In genomic region chr5:140596364-140596763, GRCh38 we compare ENCODE assay signal across 16 cellular contexts. TPM values are rescaled to one million over a fixed set of nuclear protein-coding genes. Genes with fewer than 3 reads are reported as not detected.
A peak's percentile ranks its signal among the peaks of the same experiment; 100 is the strongest.
DNase-seq lines count a peak whose midpoint lies in the region; ATAC-seq and TF ChIP-seq lines count a peak whose summit lies in the region.
"Had no signal": no experiment of that assay in that cellular context is flagged by ENCODE, and none has a peak within 500 bp of the region (broad histone marks: within the 10 kb centered on the region; RNA-seq: fewer than 3 reads in every experiment).

No MANE protein-coding gene starts in this region.

- H3K79me2 ChIP-seq in Karpas-422 (ENCODE audit: low read length), result no peaks in the 10 kb centered on the region

- TF ChIP-seq CTCF in right lobe of liver (IDR thresholded peaks at IDR 0.05), result no peak

- intact Hi-C loops in right lobe of liver (cut with DNase I), result no loop called here

- DNase-seq in NCI-H69 (lab: John Stamatoyannopoulos, UW) (peak; percentile 9), right lobe of liver (peak in 1 of 3 donors; percentile 87), substantia nigra (lab: John Stamatoyannopoulos, UW) (peak in 1 of 49 donors; percentile 26), Karpas-422 (no peak), NCI-H345 treated with DMSO at 0.1 percent for 48 hours (lab: John Stamatoyannopoulos, UW; ENCODE audit: unreplicated experiment) (no peak)
- DNase-seq in activated CD4-positive, alpha-beta T cell treated with anti-CD3 and anti-CD28 coated beads for 4 hours, result no peak
- DNase-seq: activated CD4-positive, alpha-beta T cell treated with anti-CD3 and anti-CD28 coated beads, Interleukin-2, amount 50 U/mL, for 1 hour; activated T-cell treated with anti-CD3 and anti-CD28 coated beads, Interleukin-2, amount 50 U/mL, for 1 hour; naive thymus-derived CD8-positive, alpha-beta T cell; NCI-H1694 treated with DMSO at 0.1 percent for 48 hours; NCI-H446; SW 1271 had no signal

- no peak overlapping the region for H3K4me2 ChIP-seq in Karpas-422 (ENCODE audit: low read depth, low read length, poor library complexity, severe bottlenecking)

- H3K9ac ChIP-seq in Karpas-422 (ENCODE audit: low read length), result no peak overlapping the region

- peak; percentile 84 for TF ChIP-seq POLR2A in right lobe of liver (IDR thresholded peaks at IDR 0.05)

- WGBS in right lobe of liver (ENCODE audit: insufficient coverage, low coverage, low lambda C conversion rate, missing lambda C conversion rate), result no CpG with 5 or more reads among the region's 1 CpG

- no peaks in the 10 kb centered on the region for H3K9me2 ChIP-seq in Karpas-422 (replicated peaks; ENCODE audit: insufficient read depth, low read length)

- ATAC-seq in esophagus mucosa, result peak; percentile 75
- peak; percentile 87 to 93 (median 89) for ATAC-seq in right lobe of liver
- ATAC-seq in GM21381 (IDR thresholded peaks at IDR 0.05; ENCODE audit: unreplicated experiment), result no peak
- ATAC-seq: naive thymus-derived CD8-positive, alpha-beta T cell had no signal

- H3K27ac ChIP-seq in right lobe of liver, result peak overlapping the region; percentile 81 to 98 (median 97)
- H3K27ac ChIP-seq in substantia nigra (ENCODE audit: low read depth, low read length, poor library complexity, severe bottlenecking), result peak overlapping the region; percentile 58
- no peak overlapping the region for H3K27ac ChIP-seq in Karpas-422 (ENCODE audit: low read length)
- H3K27ac ChIP-seq: cardiac muscle cell had no signal

- peak overlapping the region; percentile 8 to 49 (median 49) for H3K4me3 ChIP-seq in right lobe of liver
- H3K4me3 ChIP-seq in Karpas-422 (ENCODE audit: low read length), result no peak overlapping the region
- H3K4me3 ChIP-seq: cardiac muscle cell, lung had no signal

- peaks cover 0 to 35% (median 9%) of the 10 kb centered on the region in 4 donors for H3K4me1 ChIP-seq in right lobe of liver
- H3K4me1 ChIP-seq in Karpas-422 (ENCODE audit: low read length), result no peaks in the 10 kb centered on the region

- H2AFZ ChIP-seq in Karpas-422 (ENCODE audit: low read length), result no peak overlapping the region

- H4K20me1 ChIP-seq in Karpas-422 (ENCODE audit: insufficient read depth, low read depth, low read length), result no peaks in the 10 kb centered on the region

- H3K36me3 ChIP-seq in right lobe of liver, result no peaks in the 10 kb centered on the region
- no peaks in the 10 kb centered on the region for H3K36me3 ChIP-seq in Karpas-422 (ENCODE audit: insufficient read depth, low read length)
- H3K36me3 ChIP-seq: cardiac muscle cell had no signal

- H3K27me3 ChIP-seq in right lobe of liver, result no peaks in the 10 kb centered on the region
- no peaks in the 10 kb centered on the region for H3K27me3 ChIP-seq in Karpas-422 (ENCODE audit: low read length)
- H3K27me3 ChIP-seq: cardiac muscle cell had no signal

- H3K9me3 ChIP-seq in right lobe of liver (no peaks in the 10 kb centered on the region), Karpas-422 (ENCODE audit: low read length) (no peaks in the 10 kb centered on the region)

RNA-seq across cellular contexts. Expression of gene SLC35A4, which starts 31.7 kb away (rescaled TPM):
- 52.4 TPM for total RNA-seq in esophagus mucosa
- 10 to 100 TPM; 28.1 to 38.5 (median 30.2) TPM for total RNA-seq in right lobe of liver
- 19.0 and 33.5 TPM in 2 replicates for total RNA-seq in Karpas-422 (2014; rRNA removed; shearing (Covaris generic); ENCODE audit: low replicate concordance)

RNA-seq across cellular contexts. Expression of gene APBB3, which starts 32.0 kb away (rescaled TPM):
- total RNA-seq in esophagus mucosa (5.2 TPM), right lobe of liver (10 to 100 TPM in 5 of 6 experiments, 1 to 10 TPM in 1; 9.6 to 24.3 (median 14.3) TPM)
- 33.2 and 42.2 TPM in 2 replicates for total RNA-seq in Karpas-422 (2014; rRNA removed; shearing (Covaris generic); ENCODE audit: low replicate concordance)

RNA-seq across cellular contexts. Expression of gene CD14, which starts 36.6 kb away (rescaled TPM):
- 6.7 TPM for total RNA-seq in esophagus mucosa
- 100 to 1,000 TPM; 174 to 513 (median 244) TPM for total RNA-seq in right lobe of liver
- not detected in 2 replicates for total RNA-seq in Karpas-422 (2014; rRNA removed; shearing (Covaris generic); ENCODE audit: low replicate concordance)

RNA-seq across cellular contexts. Expression of gene SRA1, which starts 39.1 kb away (rescaled TPM):
- 28.6 TPM for total RNA-seq in esophagus mucosa
- total RNA-seq in right lobe of liver, result 10 to 100 TPM; 14.4 to 35.4 (median 18.6) TPM
- total RNA-seq in Karpas-422 (2014; rRNA removed; shearing (Covaris generic); ENCODE audit: low replicate concordance), result 27.1 and 45.7 TPM in 2 replicates

RNA-seq across cellular contexts. Expression of gene TMCO6, which starts 42.9 kb away (rescaled TPM):
- total RNA-seq in esophagus mucosa, result 14.0 TPM
- total RNA-seq in right lobe of liver, result 10 to 100 TPM in 5 of 6 experiments, 1 to 10 TPM in 1; 7.3 to 45.5 (median 23.6) TPM
- total RNA-seq in Karpas-422 (2014; rRNA removed; shearing (Covaris generic); ENCODE audit: low replicate concordance), result 23.8 and 29.9 TPM in 2 replicates

Comparison
In these comparisons a context has a peak if more than half of its experiments do, and no peak if none do; other contexts are left out.
1. RNA of gene CD14, which starts 36.6 kb away (total RNA-seq): 174 to 513 TPM in right lobe of liver; 6.7 TPM in esophagus mucosa (single experiment) and not detected in Karpas-422; every median in the first group is over 10 times any median in the second.